Comparison of ENCODE assay signal across 27 cellular contexts in the genomic region with DNA sequence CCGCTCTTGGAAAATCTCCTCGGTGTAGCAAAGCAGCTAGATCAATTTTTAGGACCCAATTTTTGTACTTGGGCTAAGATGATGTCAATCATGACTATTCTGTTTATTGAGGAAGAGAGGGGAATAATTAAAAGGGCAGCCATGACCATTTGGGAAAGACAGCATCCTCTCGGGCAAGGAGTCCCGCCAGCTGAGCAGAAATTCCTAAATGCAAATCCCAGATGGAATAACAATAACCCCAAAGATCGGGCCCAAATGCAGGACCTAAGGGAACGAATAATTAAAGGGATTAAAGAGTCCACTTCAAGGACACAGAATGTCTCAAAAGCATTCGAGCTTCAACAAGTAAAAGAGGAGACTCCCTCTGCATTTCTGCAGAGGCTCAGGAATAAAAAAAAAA. TPM values are rescaled to one million over a fixed set of nuclear protein-coding genes. Genes with fewer than 3 reads are reported as not detected.
A peak's percentile ranks its signal among the peaks of the same experiment; 100 is the strongest.
DNase-seq lines count a peak whose midpoint lies in the region; ATAC-seq and TF ChIP-seq lines count a peak whose summit lies in the region.
"Had no signal": no experiment of that assay in that cellular context is flagged by ENCODE, and none has a peak within 500 bp of the region (broad histone marks: within the 10 kb centered on the region; RNA-seq: fewer than 3 reads in every experiment).

No MANE protein-coding gene starts in this region.

- H3K4me1 ChIP-seq in Caco-2: peaks cover 51% of the 10 kb centered on the region
- peaks cover 29% of the 10 kb centered on the region for H3K4me1 ChIP-seq in HUES48 (ENCODE audit: control insufficient read depth, insufficient read depth, low read length)
- H3K4me1 ChIP-seq in endodermal cell (ENCODE audit: control insufficient read depth, insufficient read depth, low read length): peaks cover 8% of the 10 kb centered on the region
- H3K4me1 ChIP-seq: BE2C, SJSA1 had no signal

- H3K36me3 Mint-ChIP-seq in Caco-2 (ENCODE audit: insufficient read depth, unreplicated experiment): no peaks in the 10 kb centered on the region
- H3K36me3 Mint-ChIP-seq in endodermal cell (ENCODE audit: low read depth): no peaks in the 10 kb centered on the region
- no peaks in the 10 kb centered on the region for H3K36me3 Mint-ChIP-seq in nephron progenitor cell (ENCODE audit: low read depth)
- H3K36me3 Mint-ChIP-seq: CD14-positive monocyte; CD8-positive, alpha-beta memory T cell had no signal

- no peaks in the 10 kb centered on the region for H3K27me3 Mint-ChIP-seq in Caco-2 (ENCODE audit: insufficient read depth, unreplicated experiment)
- peaks cover 1% of the 10 kb centered on the region for H3K27me3 Mint-ChIP-seq in endodermal cell (ENCODE audit: insufficient read depth)
- peaks cover 7% of the 10 kb centered on the region for H3K27me3 Mint-ChIP-seq in nephron progenitor cell (ENCODE audit: low read depth, poor library complexity)

- H3K9ac ChIP-seq in HUES48 (ENCODE audit: low read depth, low read length) (no peak overlapping the region), endodermal cell (ENCODE audit: extremely low read depth, low read length, poor library complexity, severe bottlenecking) (no peak overlapping the region)

- H3K27ac ChIP-seq in HUES48 (ENCODE audit: low read depth, low read length) (peak overlapping the region; percentile 62), endodermal cell (ENCODE audit: low read depth, low read length) (no peak overlapping the region)
- H3K27ac ChIP-seq: PC-9, SJSA1 had no signal

- peaks cover 44% of the 10 kb centered on the region for H3K4me1 Mint-ChIP-seq in Caco-2 (ENCODE audit: low read depth, unreplicated experiment)
- H3K4me1 Mint-ChIP-seq in endodermal cell: peaks cover 68% of the 10 kb centered on the region
- peaks cover 81% of the 10 kb centered on the region for H3K4me1 Mint-ChIP-seq in nephron progenitor cell
- H3K4me1 Mint-ChIP-seq: CD14-positive monocyte had no signal

- BruUV-seq in Caco-2 (replicated peaks; lab: Mats Ljungman, UMichigan): no TSS peak

- H3K36me3 ChIP-seq in Caco-2 (ENCODE audit: control insufficient read depth, insufficient read depth, low read length) (no peaks in the 10 kb centered on the region), HUES48 (ENCODE audit: control insufficient read depth, insufficient read depth, low read length) (no peaks in the 10 kb centered on the region), endodermal cell (ENCODE audit: control insufficient read depth, insufficient read depth, low read length) (no peaks in the 10 kb centered on the region)
- H3K36me3 ChIP-seq: BE2C, MG63, SJSA1 had no signal

- H3K9me3 Mint-ChIP-seq in Caco-2 (ENCODE audit: unreplicated experiment) (no peaks in the 10 kb centered on the region), endodermal cell (no peaks in the 10 kb centered on the region), nephron progenitor cell (no peaks in the 10 kb centered on the region)
- H3K9me3 Mint-ChIP-seq: CD8-positive, alpha-beta memory T cell had no signal

- WGBS in endodermal cell (ENCODE audit: insufficient coverage in 1 of 2, insufficient read length in 1 of 2), 2 experiments: 66 to 78% methylated on average over 6 to 7 of the region's 7 CpGs

- DNase-seq in Caco-2 (no peak), endodermal cell (peak; percentile 39), nephron progenitor cell (no peak), NCI-H2107 treated with DMSO at 0.1 percent for 48 hours (lab: John Stamatoyannopoulos, UW; ENCODE audit: unreplicated experiment) (no peak), left lobe of liver (ENCODE audit: low spot score) (no peak)
- DNase-seq: 8988T; ACHN; BE2C; Calu3; CD8-positive, alpha-beta memory T cell; DND-41; HCEC 1CT; KBM-7; MG63; NCI-H1105 treated with DMSO at 0.1 percent for 48 hours; NCI-H2029; NCI-H446 treated with DMSO at 0.1 percent for 48 hours; NCI-H526; NK-92 treated with Interleukin-12 subunit alpha and Interleukin-12 subunit beta, amount 100 ng/mL, for 24 hours; PC-9 had no signal

- ATAC-seq in HG02870 (IDR thresholded peaks at IDR 0.05; ENCODE audit: unreplicated experiment) (no peak), GM19395 (IDR thresholded peaks at IDR 0.05; ENCODE audit: unreplicated experiment) (no peak), left lobe of liver (no peak)
- ATAC-seq: Right ventricle myocardium inferior had no signal

- H3K27me3 ChIP-seq in Caco-2 (replicated peaks; ENCODE audit: control insufficient read depth, insufficient read depth, low read length): no peaks in the 10 kb centered on the region
- H3K27me3 ChIP-seq in HUES48 (ENCODE audit: control insufficient read depth, insufficient read depth, low read length): no peaks in the 10 kb centered on the region
- H3K27me3 ChIP-seq in endodermal cell (ENCODE audit: control insufficient read depth, insufficient read depth, low read length, poor library complexity, severe bottlenecking): no peaks in the 10 kb centered on the region
- H3K27me3 ChIP-seq: BE2C, MG63 had no signal

- CTCF ChIA-PET in Caco-2 (lab: Charles Lee): interaction anchor here (0.6 kb wide), 1 partner anchor 219 kb away, joined by 3 read pairs; no protein-coding TSS in a partner anchor

- POLR2A ChIA-PET in Caco-2 (lab: Charles Lee): no interaction called here

- H3K4me3 ChIP-seq in Caco-2 (ENCODE audit: low read depth, low read length) (no peak overlapping the region), HUES48 (ENCODE audit: low read depth, low read length) (peak overlapping the region; percentile 25; the same call in 1 of the 2 replicates), endodermal cell (ENCODE audit: low read length) (peak overlapping the region; percentile 6)
- H3K4me3 ChIP-seq: MG63, PC-9, SJSA1 had no signal

- H3K27ac Mint-ChIP-seq in Caco-2 (ENCODE audit: unreplicated experiment) (peak overlapping the region; percentile 65), endodermal cell (no peak overlapping the region), nephron progenitor cell (no peak overlapping the region)
- H3K27ac Mint-ChIP-seq: CD14-positive monocyte; CD8-positive, alpha-beta memory T cell had no signal

- TF ChIP-seq CTCF in Caco-2 (IDR thresholded peaks at IDR 0.05; ENCODE audit: insufficient read depth in 1 of 2, low read depth in 1 of 2, low read length in 1 of 2, severe bottlenecking in 1 of 2, unreplicated experiment in 1 of 2) (no peak), endodermal cell (conservative IDR thresholded peaks at IDR 0.05) (no peak), nephron progenitor cell (IDR thresholded peaks at IDR 0.05) (no peak)

- peak overlapping the region; percentile 54 for H3K4me3 Mint-ChIP-seq in Caco-2 (ENCODE audit: unreplicated experiment)
- H3K4me3 Mint-ChIP-seq in endodermal cell: peak overlapping the region; percentile 42
- peak overlapping the region; percentile 73 for H3K4me3 Mint-ChIP-seq in nephron progenitor cell
- H3K4me3 Mint-ChIP-seq: CD14-positive monocyte; CD8-positive, alpha-beta memory T cell had no signal

- H3K9me3 ChIP-seq in Caco-2 (no peaks in the 10 kb centered on the region), HUES48 (ENCODE audit: control insufficient read depth, insufficient read depth, low read length) (no peaks in the 10 kb centered on the region), endodermal cell (ENCODE audit: control insufficient read depth, low read length) (no peaks in the 10 kb centered on the region)
- H3K9me3 ChIP-seq: BE2C, MG63, SJSA1 had no signal

- intact Hi-C loops in Caco-2 (cut with micrococcal nuclease; ENCODE audit: unreplicated experiment): loop anchor here (5.0 kb wide), 1 partner anchor 55 kb away; the partner anchor contains the start of gene SFR1

RNA-seq across cellular contexts. Expression of gene COL17A1, which starts 18.7 kb away (rescaled TPM):
- total RNA-seq in Caco-2 (2022): 0.45 and 0.49 TPM in 2 replicates
- total RNA-seq in endodermal cell: 1 to 10 TPM; 1.1 to 2.3 TPM
- polyA plus RNA-seq in endodermal cell (2013, experiment 1 of 2): 0.39 TPM
- polyA plus RNA-seq in endodermal cell (2013, experiment 2 of 2): 0.87 TPM
- total RNA-seq in left lobe of liver: 0.13 TPM
- total RNA-seq: CD8-positive, alpha-beta memory T cell; LHCN-M2 had no signal
- polyA plus RNA-seq: CD14-positive monocyte; CD8-positive, alpha-beta memory T cell had no signal

RNA-seq across cellular contexts. Expression of gene SFR1, which starts 55.0 kb away (rescaled TPM):
- total RNA-seq in Caco-2 (2022) (7.3 and 8.7 TPM in 2 replicates), endodermal cell (10 to 100 TPM in 1 of 2 donors, 1 to 10 TPM in 1; 9.2 to 12.0 TPM), left lobe of liver (1.2 TPM)
- 14.5 TPM for polyA plus RNA-seq in endodermal cell (2013, experiment 1 of 2)
- polyA plus RNA-seq in endodermal cell (2013, experiment 2 of 2): 12.9 TPM
